8 cellular contexts compared by ENCODE assay signal in the genomic region with DNA sequence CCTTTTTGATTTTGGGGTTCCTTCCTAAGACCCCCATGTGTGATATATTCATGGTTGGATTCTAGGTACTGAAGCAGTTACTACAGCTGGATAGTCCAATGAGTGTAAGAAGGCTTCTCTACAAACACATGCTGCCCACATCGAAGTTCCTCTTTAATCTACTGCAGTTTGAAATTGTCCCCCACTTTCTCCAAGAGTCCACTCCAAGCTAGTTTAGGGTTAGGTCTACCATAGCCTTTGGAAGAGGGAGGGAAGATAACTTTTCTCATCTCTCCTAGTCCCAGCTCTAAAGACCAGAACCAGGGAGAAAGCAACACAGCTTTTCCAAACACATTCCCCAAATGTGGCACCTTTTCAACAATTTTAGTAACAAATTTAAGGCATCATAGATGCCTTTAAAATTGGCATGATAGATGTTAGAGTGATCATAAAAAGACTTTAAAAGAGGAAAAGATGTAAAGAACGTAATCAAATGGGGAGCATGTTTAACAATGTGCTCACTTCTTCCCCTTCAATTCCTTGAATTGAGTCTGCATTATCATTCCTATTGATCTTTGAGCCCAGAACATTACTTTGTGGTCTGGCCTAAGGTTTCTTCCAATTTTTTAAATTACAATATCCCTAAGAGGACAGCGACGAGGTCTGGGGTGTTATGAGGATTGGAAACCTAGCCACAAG. TPM values are rescaled to one million over a fixed set of nuclear protein-coding genes. Genes with fewer than 3 reads are reported as not detected.
DNase-seq lines count a peak whose midpoint lies in the region; ATAC-seq, FAIRE-seq and TF ChIP-seq lines count a peak whose summit lies in the region.

No MANE protein-coding gene starts in this region.

- H3K4me3 ChIP-seq in GM12878: peak overlapping the region; percentile 89
- H3K4me3 ChIP-seq in mucosa of rectum (ENCODE audit: low read length in 2 of 2): peak overlapping the region; percentile 91 to 94

- H3K27ac ChIP-seq in GM12878 (ENCODE audit: control insufficient read depth, insufficient read depth) (peak overlapping the region; percentile 92), mucosa of rectum (ENCODE audit: low read depth in 2 of 2, low read length in 2 of 2) (no peak overlapping the region)

- peaks cover 33% of the 10 kb centered on the region for H3K36me3 Mint-ChIP-seq in stimulated activated naive CD8-positive, alpha-beta T cell treated with anti-CD3 and anti-CD28 coated beads, Interleukin-15, Interleukin-2, amounts not matched to agents 100 ng/mL and 50 ng/mL, for 24 hours (ENCODE audit: low read depth)

- H3K27ac Mint-ChIP-seq in stimulated activated naive CD8-positive, alpha-beta T cell treated with anti-CD3 and anti-CD28 coated beads, Interleukin-15, Interleukin-2, amounts not matched to agents 100 ng/mL and 50 ng/mL, for 24 hours: peak overlapping the region; percentile 94

- SMC1A ChIA-PET in GM12878 (lab: Charles Lee; ENCODE audit: uncharacterized antibody, unreplicated experiment): interaction anchor here (0.6 to 1.4 kb wide), 5 partner anchors 8 to 236 kb away, joined by 3 to 7 read pairs (median 4); no protein-coding TSS in a partner anchor

- H4K20me1 ChIP-seq in GM12878 (ENCODE audit: control insufficient read depth, insufficient read depth): no peaks in the 10 kb centered on the region

- no peak for TF ChIP-seq RAD21 in GM12878 (IDR thresholded peaks at IDR 0.05; ENCODE audit: insufficient read depth, low read depth, low read length)

- H3K4me1 Mint-ChIP-seq in stimulated activated naive CD8-positive, alpha-beta T cell treated with anti-CD3 and anti-CD28 coated beads, Interleukin-15, Interleukin-2, amounts not matched to agents 100 ng/mL and 50 ng/mL, for 24 hours (ENCODE audit: low read depth): peaks cover 22% of the 10 kb centered on the region

- peak overlapping the region; percentile 93 for H3K4me2 ChIP-seq in GM12878 (ENCODE audit: control insufficient read depth, insufficient read depth)

- TF ChIP-seq EP300 in GM12878 (IDR thresholded peaks at IDR 0.05; ENCODE audit: borderline replicate concordance in 1 of 2, control insufficient read depth in 1 of 2, low read depth in 2 of 2, low read length in 2 of 2): no peak

- CTCF ChIA-PET in GM12878 (lab: Yijun Ruan, JAX): interaction anchor here (0.6 to 1.5 kb wide), 12 partner anchors 8 to 236 kb away, joined by 3 to 7 read pairs (median 3); a partner anchor contains a TSS

- no peaks in the 10 kb centered on the region for H3K9me3 Mint-ChIP-seq in stimulated activated naive CD8-positive, alpha-beta T cell treated with anti-CD3 and anti-CD28 coated beads, Interleukin-15, Interleukin-2, amounts not matched to agents 100 ng/mL and 50 ng/mL, for 24 hours

- POLR2A ChIA-PET in GM12878 (lab: Charles Lee): interaction anchor here (1.5 kb wide), 1 partner anchor 9 kb away, joined by 4 read pairs; no protein-coding TSS in a partner anchor

- RAD21 ChIA-PET in GM12878 (lab: Charles Lee; ENCODE audit: unreplicated experiment): interaction anchor here (0.7 to 1.2 kb wide), 2 partner anchors 227 to 236 kb away, joined by 3 read pairs; no protein-coding TSS in a partner anchor

- no peak for FAIRE-seq in GM12878 (lab: Jason Lieb, UNC)

- H3K4me3 Mint-ChIP-seq in stimulated activated naive CD8-positive, alpha-beta T cell treated with anti-CD3 and anti-CD28 coated beads, Interleukin-15, Interleukin-2, amounts not matched to agents 100 ng/mL and 50 ng/mL, for 24 hours: peak overlapping the region; percentile 90

- intact Hi-C loops in GM12878 (cut with micrococcal nuclease; ENCODE audit: unreplicated experiment): loop anchor here (5.0 kb wide), 3 partner anchors 150 to 315 kb away; a partner anchor contains a TSS

- H3K27me3 Mint-ChIP-seq in stimulated activated naive CD8-positive, alpha-beta T cell treated with anti-CD3 and anti-CD28 coated beads, Interleukin-15, Interleukin-2, amounts not matched to agents 100 ng/mL and 50 ng/mL, for 24 hours: no peaks in the 10 kb centered on the region

- H3K9ac ChIP-seq in GM12878 (ENCODE audit: control insufficient read depth, insufficient read depth, low read length): peak overlapping the region; percentile 90
- H3K9ac ChIP-seq in mucosa of rectum (ENCODE audit: low read depth in 1 of 2, low read length in 2 of 2): peak overlapping the region in 1 of 2 donors; percentile 91

- H3K27me3 ChIP-seq in GM12878 (replicated peaks in 1 of 2; ENCODE audit: control insufficient read depth in 2 of 2, insufficient read depth in 2 of 2, low read length in 1 of 2): no peaks in the 10 kb centered on the region
- H3K27me3 ChIP-seq in mucosa of rectum (ENCODE audit: control insufficient read depth in 2 of 2, insufficient read depth in 2 of 2, low read length in 2 of 2): no peaks in the 10 kb centered on the region

- no TSS peak for BruUV-seq in GM12878 (replicated peaks; lab: Mats Ljungman, UMichigan)

- TF ChIP-seq CTCF in GM12878 (IDR thresholded peaks at IDR 0.05 in 2 of 3, conservative IDR thresholded peaks at IDR 0.05 in 1 of 3; ENCODE audit: control insufficient read depth in 2 of 3, extremely low read depth in 1 of 3, insufficient read depth in 1 of 3, low read depth in 3 of 3, low read length in 3 of 3): no peak

- ATAC-seq in stimulated activated naive CD8-positive, alpha-beta T cell treated with anti-CD3 and anti-CD28 coated beads, Interleukin-15, Interleukin-2, amounts not matched to agents 100 U/mL and 50 U/mL, for 24 hours: no peak
- no peak for ATAC-seq in GM12878
- ATAC-seq in GM19351 (IDR thresholded peaks at IDR 0.05; ENCODE audit: unreplicated experiment): no peak

- H3K4me1 ChIP-seq in GM12878 (ENCODE audit: control insufficient read depth, insufficient read depth, low read length): no peaks in the 10 kb centered on the region; the same call in 1 of the 2 replicates
- H3K4me1 ChIP-seq in mucosa of rectum (ENCODE audit: control insufficient read depth in 2 of 2, insufficient read depth in 2 of 2, low read length in 2 of 2): peaks cover 12 to 13% of the 10 kb centered on the region in 2 donors

- no peak for DNase-seq in stimulated activated naive CD8-positive, alpha-beta T cell treated with anti-CD3 and anti-CD28 coated beads, Interleukin-15, Interleukin-2, amounts not matched to agents 100 U/mL and 50 U/mL, for 24 hours
- DNase-seq in GM12878 (ENCODE audit: low read depth, low spot score) (no peak), CD1c-positive myeloid dendritic cell (ENCODE audit: extremely low spot score) (no peak), mucosa of gallbladder (ENCODE audit: low spot score) (no peak), AG08396 (ENCODE audit: low spot score) (no peak)

- 94% methylated on average over 4 of the region's 4 CpGs for WGBS in GM12878 (ENCODE audit: insufficient coverage, insufficient replicate concordance, low lambda C conversion rate, missing lambda C conversion rate)

- H3K36me3 ChIP-seq in GM12878 (ENCODE audit: control insufficient read depth in 2 of 2, insufficient read depth in 2 of 2, low read length in 1 of 2) (no peaks in the 10 kb centered on the region), mucosa of rectum (ENCODE audit: control insufficient read depth in 2 of 2, insufficient read depth in 2 of 2, low read length in 2 of 2) (no peaks in the 10 kb centered on the region)

- H3K9me3 ChIP-seq in GM12878 (replicated peaks; ENCODE audit: control insufficient read depth, insufficient read depth, low read length) (no peaks in the 10 kb centered on the region), mucosa of rectum (ENCODE audit: control insufficient read depth in 2 of 2, low read length in 2 of 2) (no peaks in the 10 kb centered on the region)

- in situ Hi-C loops in GM12878 (cut with MboI): loop anchor here (5.0 kb wide), 1 partner anchor 315 kb away; a partner anchor contains a TSS

- TF ChIP-seq POLR2A in GM12878 (IDR thresholded peaks at IDR 0.05; ENCODE audit: low read depth, low read length): no peak

- H2AFZ ChIP-seq in GM12878 (ENCODE audit: control insufficient read depth, low read depth, low read length): peak overlapping the region; percentile 90

- peaks cover 17% of the 10 kb centered on the region for H3K79me2 ChIP-seq in GM12878 (ENCODE audit: control insufficient read depth, insufficient read depth, low read length)

TF ChIP-seq in GM12878, 131 proteins besides CTCF, POLR2A, EP300 and RAD21 (continues in another document):
- TF ChIP-seq NR2C2 (IDR thresholded peaks at IDR 0.05; ENCODE audit: borderline replicate concordance, control insufficient read depth, insufficient read length, low read depth): no peak

RNA-seq across cellular contexts. Expression of a gene that starts 1.0 kb away (rescaled TPM):
- 15.9 and 17.8 TPM in 2 replicates for total RNA-seq in GM12878 (2013; cell fraction: nucleolus; rRNA removed)
- total RNA-seq in GM12878 (2014; rRNA removed): 26.5 and 27.6 TPM in 2 replicates
- total RNA-seq in GM12878 (2014; rRNA removed; fragmentation: Illumina TruSeq; extraction: Trizol): 36.8 and 40.4 TPM in 2 replicates
- 30.4 and 35.0 TPM in 2 replicates for total RNA-seq in GM12878 (2021)
- polyA plus RNA-seq in GM12878 (2011; ENCODE audit: low read depth): 11.2 TPM
- 18.0 and 24.4 TPM in 2 replicates for polyA plus RNA-seq in GM12878 (2011; rRNA removed)
- polyA plus RNA-seq in GM12878 (2011; cell fraction: cytosol; rRNA removed): 9.2 and 9.7 TPM in 2 replicates
- polyA plus RNA-seq in GM12878 (2011; cell fraction: nucleus; rRNA removed): 9.8 and 13.4 TPM in 2 replicates
- polyA plus RNA-seq in GM12878 (2012): 10.8 and 13.4 TPM in 2 replicates
- polyA plus RNA-seq in GM12878 (2014; fragmentation: Illumina TruSeq; extraction: Trizol): 33.7 and 40.0 TPM in 2 replicates
- polyA plus RNA-seq in GM12878 (2014; fragmentation: Nextera tagmentation; extraction: Ambion mirVana): 10 to 100 TPM in 1 of 2 experiments, 1 to 10 TPM in 1; 8.7 to 17.6 TPM
- 20.6 and 22.4 TPM in 2 replicates for polyA plus RNA-seq in GM12878 (2014; rRNA removed)
- polyA plus RNA-seq in GM12878 (2016; fragmentation: Nextera tagmentation; extraction: Ambion mirVana): 10 to 100 TPM; 37.5 to 43.4 TPM
- polyA minus RNA-seq in GM12878 (2011; rRNA and poly(A)+ RNA removed): 13.9 and 22.9 TPM in 2 replicates
- polyA minus RNA-seq in GM12878 (2011; cell fraction: cytosol; rRNA and poly(A)+ RNA removed): 10.3 and 11.6 TPM in 2 replicates
- polyA minus RNA-seq in GM12878 (2011; cell fraction: nucleus; rRNA and poly(A)+ RNA removed): 9.2 and 16.7 TPM in 2 replicates
- total RNA-seq in mucosa of gallbladder: 1.8 TPM
